Comparison of ENCODE assay signal across 9 cellular contexts in genomic region chr7:74084722-74085578, GRCh38. TPM values are rescaled to one million over a fixed set of nuclear protein-coding genes. Genes with fewer than 3 reads are reported as not detected.
DNase-seq lines count a peak whose midpoint lies in the region; ATAC-seq lines count a peak whose summit lies in the region.
"Had no signal": no experiment of that assay in that cellular context is flagged by ENCODE, and none has a peak within 500 bp of the region (broad histone marks: within the 10 kb centered on the region; RNA-seq: fewer than 3 reads in every experiment).

No MANE protein-coding gene starts in this region.

- ATAC-seq in HG03135 (IDR thresholded peaks at IDR 0.05; ENCODE audit: unreplicated experiment): no peak

- H3K4me3 ChIP-seq in iPS-11a (ENCODE audit: low read depth, low read length): peak overlapping the region; percentile 48

- peak overlapping the region; percentile 87 for H3K4me3 Mint-ChIP-seq in activated T-helper 2 cell treated with anti-CD3 and anti-CD28 coated beads, Interferon-gamma antibody, Interleukin-2, Interleukin-4, amounts not matched to agents 10 μg/mL and 5 μg/mL and 100 μg/mL, durations not matched to agents 14 hours and 24 hours and 36 hours (ENCODE audit: low read depth)

- H3K36me3 Mint-ChIP-seq in activated T-helper 2 cell treated with anti-CD3 and anti-CD28 coated beads, Interferon-gamma antibody, Interleukin-2, Interleukin-4, amounts not matched to agents 10 μg/mL and 5 μg/mL and 100 μg/mL, durations not matched to agents 14 hours and 24 hours and 36 hours (ENCODE audit: low read depth): peaks cover 27% of the 10 kb centered on the region

- peaks cover 9% of the 10 kb centered on the region for H3K4me1 Mint-ChIP-seq in activated T-helper 2 cell treated with anti-CD3 and anti-CD28 coated beads, Interferon-gamma antibody, Interleukin-2, Interleukin-4, amounts not matched to agents 10 μg/mL and 5 μg/mL and 100 μg/mL, durations not matched to agents 14 hours and 24 hours and 36 hours (ENCODE audit: low read depth)

- DNase-seq in DMS53 (lab: John Stamatoyannopoulos, UW): peak; percentile 62
- no peak for DNase-seq in DMS53 treated with DMSO at 0.1 percent for 48 hours (lab: John Stamatoyannopoulos, UW; ENCODE audit: unreplicated experiment)
- DNase-seq in activated T-helper 2 cell treated with anti-CD3 and anti-CD28 coated beads, Interferon-gamma antibody, Interleukin-2, Interleukin-4, amounts not matched to agents 10 μg/mL and 5 μg/mL and 100 μg/mL, durations not matched to agents 14 hours and 24 hours and 36 hours (ENCODE audit: low spot score): no peak
- DNase-seq in substantia nigra (lab: John Stamatoyannopoulos, UW): peak in 1 of 49 donors; percentile 44
- no peak for DNase-seq in DMS79 (lab: John Stamatoyannopoulos, UW)
- no peak for DNase-seq in hypothalamus (lab: John Stamatoyannopoulos, UW)

- H3K9me3 Mint-ChIP-seq in activated T-helper 2 cell treated with anti-CD3 and anti-CD28 coated beads, Interferon-gamma antibody, Interleukin-2, Interleukin-4, amounts not matched to agents 10 μg/mL and 5 μg/mL and 100 μg/mL, durations not matched to agents 14 hours and 24 hours and 36 hours: no peaks in the 10 kb centered on the region

- peak overlapping the region; percentile 49 for H3K27ac ChIP-seq in substantia nigra (ENCODE audit: low read depth, low read length, poor library complexity, severe bottlenecking)

- H3K27me3 Mint-ChIP-seq in activated T-helper 2 cell treated with anti-CD3 and anti-CD28 coated beads, Interferon-gamma antibody, Interleukin-2, Interleukin-4, amounts not matched to agents 10 μg/mL and 5 μg/mL and 100 μg/mL, durations not matched to agents 14 hours and 24 hours and 36 hours (ENCODE audit: low read depth): no peaks in the 10 kb centered on the region

- H3K27ac Mint-ChIP-seq in activated T-helper 2 cell treated with anti-CD3 and anti-CD28 coated beads, Interferon-gamma antibody, Interleukin-2, Interleukin-4, amounts not matched to agents 10 μg/mL and 5 μg/mL and 100 μg/mL, durations not matched to agents 14 hours and 24 hours and 36 hours: peak overlapping the region; percentile 84

- intact Hi-C loops in activated T-helper 2 cell treated with anti-CD3 and anti-CD28 coated beads, Interferon-gamma antibody, Interleukin-2, Interleukin-4, amounts not matched to agents 10 μg/mL and 5 μg/mL and 100 μg/mL, durations not matched to agents 14 hours and 24 hours and 36 hours (cut with micrococcal nuclease): loop anchor here (1.0 kb wide), 1 partner anchor 9 kb away; no protein-coding TSS in a partner anchor

RNA-seq across cellular contexts. Expression of gene LIMK1, which starts 1.3 kb away (rescaled TPM):
- 29.6 and 34.4 TPM in 2 replicates for total RNA-seq in activated T-helper 2 cell treated with anti-CD3 and anti-CD28 coated beads, Interferon-gamma antibody, Interleukin-2, Interleukin-4, amounts not matched to agents 10 μg/mL and 5 μg/mL and 100 μg/mL, durations not matched to agents 14 hours and 24 hours and 36 hours

RNA-seq across cellular contexts. Expression of gene ELN, which starts 57.0 kb away (rescaled TPM):
- total RNA-seq in activated T-helper 2 cell treated with anti-CD3 and anti-CD28 coated beads, Interferon-gamma antibody, Interleukin-2, Interleukin-4, amounts not matched to agents 10 μg/mL and 5 μg/mL and 100 μg/mL, durations not matched to agents 14 hours and 24 hours and 36 hours: not detected in 2 replicates
- total RNA-seq: SK-MEL-5 had no signal
